In the genomic region with DNA sequence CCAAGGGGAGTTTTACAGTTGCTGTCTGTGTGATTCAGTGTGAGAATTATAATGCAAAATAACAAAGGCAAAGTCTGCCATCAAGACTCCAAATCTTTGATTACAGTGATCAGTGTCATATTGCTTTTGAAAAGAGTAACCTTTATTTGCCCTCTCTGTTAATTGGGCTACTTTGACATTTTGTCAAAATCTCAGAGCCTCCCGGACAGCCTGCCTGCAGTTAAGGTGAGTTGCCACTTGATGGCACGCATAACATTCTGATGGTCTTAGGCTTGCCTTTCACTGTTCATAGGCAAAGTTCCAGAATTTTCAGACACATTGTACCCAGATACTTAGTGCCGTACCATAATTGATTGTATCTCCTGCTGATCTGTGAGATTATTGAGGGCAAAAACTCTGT, we compare ENCODE assay signal across 8 cellular contexts.
DNase-seq lines count a peak whose midpoint lies in the region; ATAC-seq and TF ChIP-seq lines count a peak whose summit lies in the region.

No MANE protein-coding gene starts in this region.

- POLR2A ChIA-PET in WTC11 (lab: Charles Lee) = no interaction called here

- H3K9me3 Mint-ChIP-seq in WTC11 (no peaks in the 10 kb centered on the region), neural crest cell (no peaks in the 10 kb centered on the region)
- H3K9me3 Mint-ChIP-seq in activated naive CD8-positive, alpha-beta T cell treated with anti-CD3 and anti-CD28 coated beads for 36 hours = no peaks in the 10 kb centered on the region
- no peaks in the 10 kb centered on the region for H3K9me3 Mint-ChIP-seq in activated CD8-positive, alpha-beta memory T cell treated with anti-CD3 and anti-CD28 coated beads, Interleukin-2, amount 10 ng/mL, durations not matched to agents 7 days and 5 days (ENCODE audit: low read depth)

- H3K4me1 Mint-ChIP-seq in WTC11 (peaks cover 15% of the 10 kb centered on the region), neural crest cell (no peaks in the 10 kb centered on the region)
- no peaks in the 10 kb centered on the region for H3K4me1 Mint-ChIP-seq in activated naive CD8-positive, alpha-beta T cell treated with anti-CD3 and anti-CD28 coated beads for 36 hours
- no peaks in the 10 kb centered on the region for H3K4me1 Mint-ChIP-seq in activated CD8-positive, alpha-beta memory T cell treated with anti-CD3 and anti-CD28 coated beads, Interleukin-2, amount 10 ng/mL, durations not matched to agents 7 days and 5 days

- H3K4me3 Mint-ChIP-seq in WTC11 = no peak overlapping the region
- no peak overlapping the region for H3K4me3 Mint-ChIP-seq in neural crest cell
- no peak overlapping the region for H3K4me3 Mint-ChIP-seq in activated naive CD8-positive, alpha-beta T cell treated with anti-CD3 and anti-CD28 coated beads for 36 hours
- no peak overlapping the region for H3K4me3 Mint-ChIP-seq in activated CD8-positive, alpha-beta memory T cell treated with anti-CD3 and anti-CD28 coated beads, Interleukin-2, amount 10 ng/mL, durations not matched to agents 7 days and 5 days

- peak; percentile 41 for TF ChIP-seq CTCF in WTC11 (IDR thresholded peaks at IDR 0.05)
- peak; percentile 74 for TF ChIP-seq CTCF in neural crest cell (conservative IDR thresholded peaks at IDR 0.05)

- H3K36me3 Mint-ChIP-seq in WTC11 = no peaks in the 10 kb centered on the region
- H3K36me3 Mint-ChIP-seq in neural crest cell (ENCODE audit: low read depth) = no peaks in the 10 kb centered on the region
- H3K36me3 Mint-ChIP-seq in activated naive CD8-positive, alpha-beta T cell treated with anti-CD3 and anti-CD28 coated beads for 36 hours = no peaks in the 10 kb centered on the region
- no peaks in the 10 kb centered on the region for H3K36me3 Mint-ChIP-seq in activated CD8-positive, alpha-beta memory T cell treated with anti-CD3 and anti-CD28 coated beads, Interleukin-2, amount 10 ng/mL, durations not matched to agents 7 days and 5 days

- CTCF ChIA-PET in WTC11 (lab: Charles Lee) = no interaction called here
- CTCF ChIA-PET in activated CD8-positive, alpha-beta memory T cell treated with anti-CD3 and anti-CD28 coated beads, Interleukin-2, amount 10 ng/mL, durations not matched to agents 7 days and 5 days (lab: Charles Lee) = no interaction called here

- no peak overlapping the region for H3K27ac Mint-ChIP-seq in WTC11
- H3K27ac Mint-ChIP-seq in neural crest cell (ENCODE audit: unreplicated experiment) = no peak overlapping the region
- no peak overlapping the region for H3K27ac Mint-ChIP-seq in activated naive CD8-positive, alpha-beta T cell treated with anti-CD3 and anti-CD28 coated beads for 36 hours
- no peak overlapping the region for H3K27ac Mint-ChIP-seq in activated CD8-positive, alpha-beta memory T cell treated with anti-CD3 and anti-CD28 coated beads, Interleukin-2, amount 10 ng/mL, durations not matched to agents 7 days and 5 days

- peak; percentile 73 for ATAC-seq in WTC11
- ATAC-seq in activated CD8-positive, alpha-beta memory T cell treated with anti-CD3 and anti-CD28 coated beads, Interleukin-2, amount 10 ng/mL, durations not matched to agents 7 days and 5 days = no peak

- H3K27me3 Mint-ChIP-seq in WTC11 (ENCODE audit: low read depth) (no peaks in the 10 kb centered on the region), neural crest cell (ENCODE audit: low read depth) (no peaks in the 10 kb centered on the region)
- H3K27me3 Mint-ChIP-seq in activated naive CD8-positive, alpha-beta T cell treated with anti-CD3 and anti-CD28 coated beads for 36 hours = no peaks in the 10 kb centered on the region
- H3K27me3 Mint-ChIP-seq in activated CD8-positive, alpha-beta memory T cell treated with anti-CD3 and anti-CD28 coated beads, Interleukin-2, amount 10 ng/mL, durations not matched to agents 7 days and 5 days = no peaks in the 10 kb centered on the region

- DNase-seq in NCI-H1105 treated with DMSO at 0.1 percent for 48 hours (lab: John Stamatoyannopoulos, UW) = peak; percentile 36
- DNase-seq in NCI-H1105 (lab: John Stamatoyannopoulos, UW) = no peak
- peak; percentile 6 for DNase-seq in HuH-7.5 (ENCODE audit: low spot score)
- DNase-seq in WTC11 (ENCODE audit: low spot score) = peak; percentile 37
- no peak for DNase-seq in neural crest cell (ENCODE audit: low read depth, low spot score)
- DNase-seq in activated naive CD8-positive, alpha-beta T cell treated with anti-CD3 and anti-CD28 coated beads for 36 hours = no peak
- DNase-seq in stimulated activated CD4-positive, alpha-beta T cell treated with anti-CD3 and anti-CD28 coated beads, Interleukin-2, amount 100 ng/mL, for 48 hours = no peak
- no peak for DNase-seq in activated CD8-positive, alpha-beta memory T cell treated with anti-CD3 and anti-CD28 coated beads, Interleukin-2, amount 10 ng/mL, durations not matched to agents 7 days and 5 days

TF ChIP-seq in WTC11, 78 proteins besides CTCF, POLR2A, EP300 and RAD21:
- TF ChIP-seq GTF2I (CRISPR knock-in tag; conservative IDR thresholded peaks at IDR 0.05) = 0 out of 2 replicates have a peak, but pooled peaks have one; percentile 19
- no peak for TF ChIP-seq GABPB1 (CRISPR knock-in tag; IDR thresholded peaks at IDR 0.05)

Comparison
In these comparisons a context has a peak if more than half of its experiments do, and no peak if none do; other contexts are left out.
1. DNase-seq: peak in NCI-H1105 treated with DMSO at 0.1 percent for 48 hours (single experiment), HuH-7.5 (single experiment) and WTC11 (single experiment); none in NCI-H1105 (single experiment), neural crest cell (single experiment), activated naive CD8-positive, alpha-beta T cell treated with anti-CD3 and anti-CD28 coated beads for 36 hours (single experiment), stimulated activated CD4-positive, alpha-beta T cell treated with anti-CD3 and anti-CD28 coated beads, Interleukin-2, amount 100 ng/mL, for 48 hours (0 of 2) and activated CD8-positive, alpha-beta memory T cell treated with anti-CD3 and anti-CD28 coated beads, Interleukin-2, amount 10 ng/mL, durations not matched to agents 7 days and 5 days (single experiment).